In genomic region chr9:6632516-6633328, GRCh38 we compare ENCODE assay signal across 8 cellular contexts. TPM values are rescaled to one million over a fixed set of nuclear protein-coding genes. Genes with fewer than 3 reads are reported as not detected.
DNase-seq lines count a peak whose midpoint lies in the region; ATAC-seq and TF ChIP-seq lines count a peak whose summit lies in the region.

No MANE protein-coding gene starts in this region.

- peaks cover 22 to 42% of the 10 kb centered on the region in 2 donors for H3K4me1 Mint-ChIP-seq in stimulated activated naive B cell treated with anti-CD40 and anti-IgM and Interleukin-4, amounts not matched to agents 10 μg/mL and 1 μg/mL and 100 μg/mL, for 72 hours
- peaks cover 0 to 9% of the 10 kb centered on the region in 2 donors for H3K4me1 Mint-ChIP-seq in effector memory CD8-positive, alpha-beta T cell (ENCODE audit: low read depth in 2 of 2)

- no peak overlapping the region for H3K27ac Mint-ChIP-seq in stimulated activated naive B cell treated with anti-CD40 and anti-IgM and Interleukin-4, amounts not matched to agents 10 μg/mL and 1 μg/mL and 100 μg/mL, for 72 hours
- H3K27ac Mint-ChIP-seq in effector memory CD8-positive, alpha-beta T cell, result peak overlapping the region in 1 of 2 donors; percentile 3

- no peaks in the 10 kb centered on the region for H3K27me3 Mint-ChIP-seq in stimulated activated naive B cell treated with anti-CD40 and anti-IgM and Interleukin-4, amounts not matched to agents 10 μg/mL and 1 μg/mL and 100 μg/mL, for 72 hours
- peaks cover 7 to 26% of the 10 kb centered on the region in 2 donors for H3K27me3 Mint-ChIP-seq in effector memory CD8-positive, alpha-beta T cell

- H3K27ac ChIP-seq in Peyer's patch, result no peak overlapping the region
- no peak overlapping the region for H3K27ac ChIP-seq in gastroesophageal sphincter

- ATAC-seq in HG02870 (IDR thresholded peaks at IDR 0.05; ENCODE audit: unreplicated experiment) (peak; percentile 88), gastroesophageal sphincter (no peak)
- ATAC-seq in stimulated activated naive B cell treated with anti-CD40 and anti-IgM and Interleukin-4, amounts not matched to agents 10 μg/mL and 1 μg/mL and 100 μg/mL, for 72 hours (replicated peaks), result peak; percentile 97 to 98
- ATAC-seq in effector memory CD8-positive, alpha-beta T cell (replicated peaks), result no peak

- no peaks in the 10 kb centered on the region for H3K27me3 ChIP-seq in Peyer's patch
- H3K27me3 ChIP-seq in gastroesophageal sphincter, result peaks cover 15% of the 10 kb centered on the region

- H3K9me3 ChIP-seq in Peyer's patch (no peaks in the 10 kb centered on the region), gastroesophageal sphincter (no peaks in the 10 kb centered on the region)

- DNase-seq in Peyer's patch (peak in 2 of 3 donors; percentile 76), foreskin melanocyte (no peak)
- peak; percentile 58 for DNase-seq in stimulated activated naive B cell treated with anti-CD40 and anti-IgM and Interleukin-4, amounts not matched to agents 10 μg/mL and 1 μg/mL and 100 μg/mL, for 72 hours
- DNase-seq in activated effector memory CD4-positive, alpha-beta T cell treated with Interleukin-2 at 50 U/mL for 16 hours, result no peak
- DNase-seq in effector memory CD8-positive, alpha-beta T cell, result no peak

- H3K9me3 Mint-ChIP-seq in stimulated activated naive B cell treated with anti-CD40 and anti-IgM and Interleukin-4, amounts not matched to agents 10 μg/mL and 1 μg/mL and 100 μg/mL, for 72 hours, result no peaks in the 10 kb centered on the region
- H3K9me3 Mint-ChIP-seq in effector memory CD8-positive, alpha-beta T cell, result no peaks in the 10 kb centered on the region

- TF ChIP-seq EP300 in gastroesophageal sphincter (IDR thresholded peaks at IDR 0.05), result no peak

- no peaks in the 10 kb centered on the region for H3K36me3 ChIP-seq in Peyer's patch
- no peaks in the 10 kb centered on the region for H3K36me3 ChIP-seq in gastroesophageal sphincter

- H3K4me3 ChIP-seq in Peyer's patch (no peak overlapping the region), gastroesophageal sphincter (no peak overlapping the region)

- H3K4me3 Mint-ChIP-seq in stimulated activated naive B cell treated with anti-CD40 and anti-IgM and Interleukin-4, amounts not matched to agents 10 μg/mL and 1 μg/mL and 100 μg/mL, for 72 hours, result peak overlapping the region in 1 of 2 donors; percentile 22
- H3K4me3 Mint-ChIP-seq in effector memory CD8-positive, alpha-beta T cell, result no peak overlapping the region

- WGBS in gastroesophageal sphincter (ENCODE audit: low coverage in 1 of 2), 2 donors, result 71 to 73% methylated on average over 17 to 19 of the region's 22 CpGs

- peak; percentile 45 for TF ChIP-seq POLR2A in GM19193 (IDR thresholded peaks at IDR 0.05; ENCODE audit: extremely low read depth, insufficient read depth, insufficient read length)
- TF ChIP-seq POLR2A in Peyer's patch (IDR thresholded peaks at IDR 0.05), result no peak
- TF ChIP-seq POLR2A in gastroesophageal sphincter (IDR thresholded peaks at IDR 0.05), result no peak

- peaks cover 0 to 5% of the 10 kb centered on the region in 2 donors for H3K36me3 Mint-ChIP-seq in stimulated activated naive B cell treated with anti-CD40 and anti-IgM and Interleukin-4, amounts not matched to agents 10 μg/mL and 1 μg/mL and 100 μg/mL, for 72 hours
- H3K36me3 Mint-ChIP-seq in effector memory CD8-positive, alpha-beta T cell (ENCODE audit: insufficient read depth), result peaks cover 2% of the 10 kb centered on the region

- TF ChIP-seq CTCF in Peyer's patch (IDR thresholded peaks at IDR 0.05) (no peak), gastroesophageal sphincter (IDR thresholded peaks at IDR 0.05) (no peak)

- H3K4me1 ChIP-seq in Peyer's patch (no peaks in the 10 kb centered on the region), gastroesophageal sphincter (no peaks in the 10 kb centered on the region)

RNA-seq across cellular contexts. Expression of gene GLDC, which starts 12.8 kb away (rescaled TPM):
- total RNA-seq in Peyer's patch (1 to 10 TPM in 1 of 4 donors, under 1 TPM in 1, not detected in 2; 0.27 to 2.5 TPM), gastroesophageal sphincter (1 to 10 TPM in 1 of 4 donors, under 1 TPM in 3; 0.15 to 1.9 (median 0.51) TPM)

Comparison
In these comparisons a context has a peak if more than half of its experiments do, and no peak if none do; other contexts are left out.
1. ATAC-seq: peak in HG02870 (single experiment) and stimulated activated naive B cell treated with anti-CD40 and anti-IgM and Interleukin-4, amounts not matched to agents 10 μg/mL and 1 μg/mL and 100 μg/mL, for 72 hours (2 of 2); none in gastroesophageal sphincter (single experiment) and effector memory CD8-positive, alpha-beta T cell (single experiment).
2. DNase-seq: peak in Peyer's patch (2 of 3) and stimulated activated naive B cell treated with anti-CD40 and anti-IgM and Interleukin-4, amounts not matched to agents 10 μg/mL and 1 μg/mL and 100 μg/mL, for 72 hours (single experiment); none in activated effector memory CD4-positive, alpha-beta T cell treated with Interleukin-2 at 50 U/mL for 16 hours (single experiment), foreskin melanocyte (single experiment) and effector memory CD8-positive, alpha-beta T cell (0 of 3).